1 cellular context compared by ENCODE assay signal in the genomic region with DNA sequence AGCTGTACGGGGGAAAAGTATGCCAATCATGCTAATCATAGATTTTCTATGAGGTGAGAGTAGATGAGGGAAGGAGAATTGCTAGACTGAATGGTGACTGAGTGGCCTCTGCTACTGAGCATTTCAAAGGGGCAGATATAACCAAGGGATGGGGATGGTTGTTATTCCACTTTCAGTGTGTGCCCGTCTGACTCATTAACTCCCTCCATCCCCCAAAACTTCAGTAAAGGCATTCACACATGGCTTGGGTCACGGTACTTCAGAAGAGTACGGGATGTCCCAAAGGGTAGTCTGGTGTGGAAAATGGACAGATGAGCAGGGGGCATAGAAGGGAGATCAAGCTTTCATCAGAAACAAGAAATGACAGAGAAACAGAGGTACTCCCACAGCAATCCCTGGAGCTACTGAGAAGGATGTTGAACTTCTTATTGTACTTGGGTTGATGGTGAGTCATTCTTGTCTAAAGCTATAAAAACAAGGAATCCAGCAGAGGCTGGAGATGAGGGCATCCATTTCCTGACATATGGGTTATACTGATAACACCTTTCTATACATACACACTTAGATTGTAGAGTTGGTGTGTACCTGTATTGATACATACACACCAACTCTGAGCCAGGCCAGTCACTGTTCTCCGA.
TF ChIP-seq lines count a peak whose summit lies in the region.

No MANE protein-coding gene starts in this region.

TF ChIP-seq in IMR-90, 13 proteins besides CTCF, POLR2A, EP300 and RAD21 (continued from another document):
- TF ChIP-seq, protein P1, sequence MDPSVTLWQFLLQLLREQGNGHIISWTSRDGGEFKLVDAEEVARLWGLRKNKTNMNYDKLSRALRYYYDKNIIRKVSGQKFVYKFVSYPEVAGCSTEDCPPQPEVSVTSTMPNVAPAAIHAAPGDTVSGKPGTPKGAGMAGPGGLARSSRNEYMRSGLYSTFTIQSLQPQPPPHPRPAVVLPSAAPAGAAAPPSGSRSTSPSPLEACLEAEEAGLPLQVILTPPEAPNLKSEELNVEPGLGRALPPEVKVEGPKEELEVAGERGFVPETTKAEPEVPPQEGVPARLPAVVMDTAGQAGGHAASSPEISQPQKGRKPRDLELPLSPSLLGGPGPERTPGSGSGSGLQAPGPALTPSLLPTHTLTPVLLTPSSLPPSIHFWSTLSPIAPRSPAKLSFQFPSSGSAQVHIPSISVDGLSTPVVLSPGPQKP (IDR thresholded peaks at IDR 0.05; ENCODE audit: borderline replicate concordance, low read depth, low read length) = no peak
- TF ChIP-seq MAZ (IDR thresholded peaks at IDR 0.05; ENCODE audit: borderline replicate concordance, low read depth, low read length) (no peak), RCOR1 (IDR thresholded peaks at IDR 0.05; ENCODE audit: insufficient replicate concordance, low read length) (no peak)
TF ChIP-seq in IMR-90: peak in this region for 0.
